ENCODE assay signal across 21 cellular contexts in genomic region chr18:50340078-50340477, GRCh38. TPM values are rescaled to one million over a fixed set of nuclear protein-coding genes. Genes with fewer than 3 reads are reported as not detected.
DNase-seq lines count a peak whose midpoint lies in the region; ATAC-seq, FAIRE-seq and TF ChIP-seq lines count a peak whose summit lies in the region.
"Had no signal": no experiment of that assay in that cellular context is flagged by ENCODE, and none has a peak within 500 bp of the region (broad histone marks: within the 10 kb centered on the region; RNA-seq: fewer than 3 reads in every experiment).

No MANE protein-coding gene starts in this region.

- H3K9me2 ChIP-seq in Karpas-422 (replicated peaks; ENCODE audit: insufficient read depth, low read length), result no peaks in the 10 kb centered on the region

- H3K4me2 ChIP-seq in Karpas-422 (ENCODE audit: low read depth, low read length, poor library complexity, severe bottlenecking), result no peak overlapping the region
- H3K4me2 ChIP-seq: PC-9 had no signal

- H3K27ac ChIP-seq in C4-2B (no peak overlapping the region), Karpas-422 (ENCODE audit: low read length) (no peak overlapping the region)
- H3K27ac ChIP-seq: ovary, PC-9, tibial artery, VCaP had no signal

- TF ChIP-seq CTCF in C4-2B (conservative IDR thresholded peaks at IDR 0.05) (peak; percentile 18), GM06990 (IDR thresholded peaks at IDR 0.05; ENCODE audit: insufficient read depth, low read length, poor library complexity, severe bottlenecking) (peak; percentile 37), fibroblast of villous mesenchyme (IDR thresholded peaks at IDR 0.05; ENCODE audit: insufficient read depth, low read depth, low read length) (peak; percentile 4)

- H3K4me1 ChIP-seq in Karpas-422 (ENCODE audit: low read length), result peaks cover 48% of the 10 kb centered on the region
- H3K4me1 ChIP-seq: tibial artery had no signal

- H4K20me1 ChIP-seq in Karpas-422 (ENCODE audit: insufficient read depth, low read depth, low read length), result no peaks in the 10 kb centered on the region

- no peaks in the 10 kb centered on the region for H3K79me2 ChIP-seq in Karpas-422 (ENCODE audit: low read length)

- H3K36me3 ChIP-seq in GM06990 (ENCODE audit: control insufficient read depth, insufficient read depth, low read length) (no peaks in the 10 kb centered on the region), Karpas-422 (ENCODE audit: insufficient read depth, low read length) (no peaks in the 10 kb centered on the region)
- H3K36me3 ChIP-seq: ovary, tibial artery had no signal

- no peak for FAIRE-seq in frontal cortex (lab: Jason Lieb, UNC)
- FAIRE-seq: colon, endometrium had no signal

- 0 out of 2 replicates have a peak overlapping the region, but pooled peaks have one; percentile 32 for H3K9ac ChIP-seq in Karpas-422 (ENCODE audit: low read length)

- H2AFZ ChIP-seq in Karpas-422 (ENCODE audit: low read length), result peak overlapping the region; percentile 94; the same call in 1 of the 2 replicates
- H2AFZ ChIP-seq: PC-9 had no signal

- no peak for ATAC-seq in HG03460 (IDR thresholded peaks at IDR 0.05; ENCODE audit: unreplicated experiment)
- ATAC-seq in GM18858 (IDR thresholded peaks at IDR 0.05; ENCODE audit: unreplicated experiment), result no peak
- ATAC-seq: sciatic nerve had no signal

- no peak overlapping the region for H3K4me3 ChIP-seq in GM06990 (replicated peaks; ENCODE audit: low read depth, low read length)
- no peak overlapping the region for H3K4me3 ChIP-seq in Karpas-422 (ENCODE audit: low read length)
- no peak overlapping the region for H3K4me3 ChIP-seq in fibroblast of villous mesenchyme (ENCODE audit: low read depth, low read length)
- H3K4me3 ChIP-seq: ovary, PC-9, tibial artery had no signal

- H3K27me3 ChIP-seq in GM06990 (replicated peaks; ENCODE audit: control insufficient read depth, insufficient read depth, low read length) (no peaks in the 10 kb centered on the region), Karpas-422 (ENCODE audit: low read length) (no peaks in the 10 kb centered on the region)
- H3K27me3 ChIP-seq: ovary, tibial artery had no signal

- H3K9me3 ChIP-seq in Karpas-422 (ENCODE audit: low read length), result no peaks in the 10 kb centered on the region
- H3K9me3 ChIP-seq: ovary, tibial artery had no signal

- DNase-seq in GM06990 (ENCODE audit: extremely low read depth, insufficient read length), result no peak
- DNase-seq in Karpas-422, result peak; percentile 89
- no peak for DNase-seq in fibroblast of villous mesenchyme (ENCODE audit: low read depth)
- DNase-seq in MV-4-11 (lab: John Stamatoyannopoulos, UW), result no peak
- DNase-seq in frontal cortex (ENCODE audit: low spot score in 2 of 2), result no peak
- DNase-seq: activated naive CD8-positive, alpha-beta T cell treated with anti-CD3 and anti-CD28 coated beads, Interleukin-2, amount 10 ng/mL, durations not matched to agents 7 days and 5 days; AML-193; islet precursor cell; NCI-H2171 treated with DMSO at 0.1 percent for 48 hours; PC-9; stimulated activated naive CD4-positive, alpha-beta T cell; T-helper 2 cell; tibial artery had no signal

RNA-seq across cellular contexts. Expression of gene SKA1, which starts 34.8 kb away (rescaled TPM):
- 20.3 and 28.8 TPM in 2 replicates for total RNA-seq in Karpas-422 (2014; rRNA removed; shearing (Covaris generic); ENCODE audit: low replicate concordance)
- total RNA-seq in fibroblast of villous mesenchyme (9.0 and 13.4 TPM in 2 replicates), frontal cortex (2.0 TPM)

RNA-seq across cellular contexts. Expression of gene CXXC1, which starts 52.6 kb away (rescaled TPM):
- total RNA-seq in Karpas-422 (2014; rRNA removed; shearing (Covaris generic); ENCODE audit: low replicate concordance), result 43.0 and 105 TPM in 2 replicates
- total RNA-seq in fibroblast of villous mesenchyme (30.2 and 31.2 TPM in 2 replicates), frontal cortex (35.5 TPM)

RNA-seq across cellular contexts. Expression of gene MBD1, which starts 58.8 kb away (rescaled TPM):
- total RNA-seq in Karpas-422 (2014; rRNA removed; shearing (Covaris generic); ENCODE audit: low replicate concordance), result 33.0 and 85.4 TPM in 2 replicates
- total RNA-seq in fibroblast of villous mesenchyme, result 69.5 and 70.9 TPM in 2 replicates
- total RNA-seq in frontal cortex, result 51.4 TPM
